In the genomic region with DNA sequence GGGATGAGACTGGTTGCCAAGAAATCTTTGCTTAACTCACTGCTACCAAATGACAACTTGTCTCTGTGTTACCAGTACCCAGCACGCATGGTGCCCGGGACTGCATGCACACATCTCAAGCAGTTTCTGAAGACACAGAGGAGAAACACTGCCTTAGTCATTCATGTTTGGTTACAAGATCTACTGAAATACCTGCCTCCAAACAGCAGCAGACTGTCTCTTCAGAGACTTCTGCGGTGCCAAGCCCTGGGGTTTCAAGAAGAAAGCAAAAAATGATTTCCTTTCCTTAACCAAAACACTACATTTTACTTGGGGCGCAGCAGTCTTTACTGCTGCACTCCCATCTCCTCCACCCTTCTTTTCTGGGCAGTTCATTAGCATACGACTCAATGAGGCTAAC, we compare ENCODE assay signal across 8 cellular contexts. TPM values are rescaled to one million over a fixed set of nuclear protein-coding genes. Genes with fewer than 3 reads are reported as not detected.
A peak's percentile ranks its signal among the peaks of the same experiment; 100 is the strongest.
DNase-seq lines count a peak whose midpoint lies in the region; ATAC-seq and TF ChIP-seq lines count a peak whose summit lies in the region.

No MANE protein-coding gene starts in this region.

- DNase-seq in activated T-cell treated with anti-CD3 and anti-CD28 coated beads for 1 hour (ENCODE audit: low read depth) (peak; percentile 24), activated T-cell treated with anti-CD3 and anti-CD28 coated beads for 4 hours (no peak), type B pancreatic cell (ENCODE audit: extremely low spot score, unreplicated experiment) (no peak), inferior parietal cortex (ENCODE audit: extremely low spot score) (no peak)

- peaks cover 15% of the 10 kb centered on the region for H3K36me3 Mint-ChIP-seq in type B pancreatic cell

- ATAC-seq in HG03354 (IDR thresholded peaks at IDR 0.05; ENCODE audit: poor library complexity, severe bottlenecking, unreplicated experiment) (no peak), HG03025 (IDR thresholded peaks at IDR 0.05; ENCODE audit: low FRiP score, unreplicated experiment) (no peak)

- no peaks in the 10 kb centered on the region for H3K9me3 Mint-ChIP-seq in type B pancreatic cell

- H3K4me3 ChIP-seq in mononuclear cell (ENCODE audit: low read length) = peak overlapping the region; percentile 2

- H3K27ac Mint-ChIP-seq in type B pancreatic cell = peak overlapping the region; percentile 84

- H3K4me1 ChIP-seq in mononuclear cell (ENCODE audit: insufficient read depth, low read length) = peaks cover 74% of the 10 kb centered on the region

- peaks cover 31% of the 10 kb centered on the region for H3K4me1 Mint-ChIP-seq in type B pancreatic cell (ENCODE audit: unreplicated experiment)

- peak overlapping the region; percentile 96 for H3K4me3 Mint-ChIP-seq in type B pancreatic cell

- no peaks in the 10 kb centered on the region for H3K9me3 ChIP-seq in mononuclear cell (ENCODE audit: low read depth, low read length)

- peak overlapping the region; percentile 72 for H3K27ac ChIP-seq in angular gyrus (ENCODE audit: low read depth, low read length)

- TF ChIP-seq CTCF in type B pancreatic cell (conservative IDR thresholded peaks at IDR 0.05) = no peak

- H3K27me3 Mint-ChIP-seq in type B pancreatic cell = no peaks in the 10 kb centered on the region

- no peaks in the 10 kb centered on the region for H3K27me3 ChIP-seq in mononuclear cell (ENCODE audit: insufficient read depth, low read length)

RNA-seq across cellular contexts. Expression of a gene that starts 4.2 kb away (rescaled TPM):
- total RNA-seq in mononuclear cell (272 TPM), type B pancreatic cell (ENCODE audit: low replicate concordance) (137 and 172 TPM in 2 replicates)

RNA-seq across cellular contexts. Expression of a gene that starts 58.7 kb away (rescaled TPM):
- total RNA-seq in mononuclear cell (1.7 TPM), type B pancreatic cell (ENCODE audit: low replicate concordance) (3.7 and 14.2 TPM in 2 replicates)
